Comparison of ENCODE assay signal across 29 cellular contexts in the genomic region with DNA sequence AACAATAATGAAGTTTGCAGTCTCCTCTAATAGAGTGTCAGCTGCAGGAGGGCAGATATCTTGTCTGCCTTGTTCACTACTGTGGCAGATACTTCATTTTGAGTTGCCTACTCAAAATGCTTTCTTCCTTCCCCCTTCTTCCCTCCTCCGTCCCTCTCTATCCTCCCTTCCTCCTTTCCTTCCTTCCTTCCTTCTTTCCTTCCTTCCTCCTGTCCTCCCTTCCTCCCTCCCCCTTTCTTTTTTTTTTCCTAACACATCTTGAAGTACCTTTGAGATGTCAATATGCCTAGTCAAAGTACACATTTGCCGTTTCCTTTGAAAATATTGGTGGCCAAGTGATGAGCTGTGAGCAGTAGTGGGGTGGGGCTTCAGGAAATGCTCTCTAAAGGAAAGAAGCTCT. TPM values are rescaled to one million over a fixed set of nuclear protein-coding genes. Genes with fewer than 3 reads are reported as not detected.
DNase-seq lines count a peak whose midpoint lies in the region; ATAC-seq, FAIRE-seq and TF ChIP-seq lines count a peak whose summit lies in the region.
"Had no signal": no experiment of that assay in that cellular context is flagged by ENCODE, and none has a peak within 500 bp of the region (broad histone marks: within the 10 kb centered on the region; RNA-seq: fewer than 3 reads in every experiment).

No MANE protein-coding gene starts in this region.

- H3K9ac ChIP-seq in HepG2 (ENCODE audit: insufficient read depth, low read depth, low read length) (no peak overlapping the region), Karpas-422 (ENCODE audit: low read length) (no peak overlapping the region), H1 (replicated peaks in 1 of 4; ENCODE audit: extremely low read depth in 1 of 4, low read depth in 3 of 4, low read length in 3 of 4) (no peak overlapping the region), smooth muscle cell (ENCODE audit: low read depth) (no peak overlapping the region)
- H3K9ac ChIP-seq: BLaER1 had no signal

- no peaks in the 10 kb centered on the region for H4K20me1 ChIP-seq in HepG2 (ENCODE audit: insufficient read depth, low read length)
- H4K20me1 ChIP-seq in Karpas-422 (ENCODE audit: insufficient read depth, low read depth, low read length): no peaks in the 10 kb centered on the region
- no peaks in the 10 kb centered on the region for H4K20me1 ChIP-seq in H1 (replicated peaks in 1 of 2; ENCODE audit: control insufficient read depth in 1 of 2, insufficient read depth in 2 of 2, low read length in 2 of 2)
- no peaks in the 10 kb centered on the region for H4K20me1 ChIP-seq in smooth muscle cell (ENCODE audit: low read depth)
- H4K20me1 ChIP-seq: BLaER1 had no signal

- no TSS peak for BruUV-seq in HepG2 (replicated peaks; lab: Mats Ljungman, UMichigan)

- TF ChIP-seq RAD21 in HepG2 (CRISPR knock-in tag; IDR thresholded peaks at IDR 0.05): no peak
- no peak for TF ChIP-seq RAD21 in H1 (IDR thresholded peaks at IDR 0.05 in 1 of 2, conservative IDR thresholded peaks at IDR 0.05 in 1 of 2; ENCODE audit: low read depth in 2 of 2, low read length in 2 of 2)

- DNase-seq in HepG2 (ENCODE audit: low spot score) (no peak), right lobe of liver (no peak), Karpas-422 (peak; percentile 4), H1 (ENCODE audit: low read depth in 1 of 2, low spot score in 2 of 2) (no peak), NCI-H2029 treated with DMSO at 0.1 percent for 48 hours (lab: John Stamatoyannopoulos, UW) (no peak), smooth muscle cell (lab: John Stamatoyannopoulos, UW; ENCODE audit: unreplicated experiment) (no peak), lower lobe of right lung (no peak)
- DNase-seq: 8988T; ACHN; BE2C; C1 segment of cervical spinal cord; CD4-positive, alpha-beta memory T cell; CD4-positive, CD25-positive, alpha-beta regulatory T cell; CD8-positive, alpha-beta memory T cell; COR-L47; DMS 273 treated with DMSO at 0.1 percent for 48 hours; DMS153; DMS53; DMS79; DND-41; EL; GDM1 had no signal

- CTCF ChIA-PET in HepG2 (lab: Yijun Ruan, JAX; ENCODE audit: low intra/inter-chr PET ratio, low total read pairs) (no interaction called here), HEK293 (lab: Yijun Ruan, JAX) (interaction anchor here (0.5 kb wide), 1 partner anchor 16 kb away, joined by 4 read pairs; no protein-coding TSS in a partner anchor), H1 (lab: Charles Lee; ENCODE audit: partially characterized antibody) (interaction anchor here (0.7 to 1.9 kb wide), 2 partner anchors 21 to 22 kb away, joined by 3 to 5 read pairs; no protein-coding TSS in a partner anchor)

- no peak overlapping the region for H2BK120ac ChIP-seq in H1 (replicated peaks; ENCODE audit: low read depth, low read length)

- no peak overlapping the region for H2BK20ac ChIP-seq in H1 (ENCODE audit: low read length)

- no peak overlapping the region for H4K91ac ChIP-seq in H1 (replicated peaks; ENCODE audit: insufficient read length, low read length)

- no peak overlapping the region for H3K56ac ChIP-seq in H1 (replicated peaks; ENCODE audit: insufficient read length, low read depth, low read length)

- H3F3A ChIP-seq in smooth muscle cell (ENCODE audit: low read depth): no peaks in the 10 kb centered on the region

- POLR2A ChIA-PET in HepG2 (lab: Yijun Ruan, JAX): no interaction called here
- POLR2A ChIA-PET in HEK293 (lab: Yijun Ruan, JAX): interaction anchor here (0.7 kb wide), 1 partner anchor 18 kb away, joined by 3 read pairs; no protein-coding TSS in a partner anchor
- POLR2A ChIA-PET in H1 (lab: Charles Lee; ENCODE audit: partially characterized antibody): interaction anchor here (1.0 to 1.7 kb wide), 2 partner anchors 18 to 181 kb away, joined by 3 to 5 read pairs; partner anchors contain the start of gene ST7

- no peak overlapping the region for H3K4me3 ChIP-seq in HepG2 (replicated peaks in 1 of 3; ENCODE audit: insufficient read depth in 1 of 3, low read depth in 2 of 3, low read length in 3 of 3)
- H3K4me3 ChIP-seq in right lobe of liver: no peak overlapping the region
- H3K4me3 ChIP-seq in HEK293 (ENCODE audit: low read depth, low read length): no peak overlapping the region
- no peak overlapping the region for H3K4me3 ChIP-seq in Karpas-422 (ENCODE audit: low read length)
- no peak overlapping the region for H3K4me3 ChIP-seq in H1 (ENCODE audit: extremely low read depth in 1 of 4, insufficient read depth in 2 of 4, low read depth in 3 of 4, low read length in 4 of 4)
- H3K4me3 ChIP-seq in smooth muscle cell: no peak overlapping the region
- H3K4me3 ChIP-seq in lower lobe of right lung: no peak overlapping the region
- H3K4me3 ChIP-seq: BLaER1, GM12878 had no signal

- H4K8ac ChIP-seq in H1 (ENCODE audit: extremely low read depth, insufficient read depth, low read length): no peak overlapping the region

- peaks cover 43% of the 10 kb centered on the region for H3K4me1 ChIP-seq in HepG2 (ENCODE audit: insufficient read depth, low read length)
- no peaks in the 10 kb centered on the region for H3K4me1 ChIP-seq in right lobe of liver
- no peaks in the 10 kb centered on the region for H3K4me1 ChIP-seq in HEK293 (ENCODE audit: control insufficient read depth, insufficient read depth, low read length)
- no peaks in the 10 kb centered on the region; the same call in none of the 2 replicates for H3K4me1 ChIP-seq in Karpas-422 (ENCODE audit: low read length)
- no peaks in the 10 kb centered on the region for H3K4me1 ChIP-seq in H1 (replicated peaks in 1 of 4; ENCODE audit: control insufficient read depth in 3 of 4, insufficient read depth in 4 of 4, low read length in 3 of 4)
- H3K4me1 ChIP-seq in smooth muscle cell (ENCODE audit: low read depth): no peaks in the 10 kb centered on the region
- no peaks in the 10 kb centered on the region for H3K4me1 ChIP-seq in lower lobe of right lung
- H3K4me1 ChIP-seq: BE2C, BLaER1 had no signal

- H3K4me2 ChIP-seq in HepG2 (ENCODE audit: low read depth, low read length) (no peak overlapping the region), Karpas-422 (ENCODE audit: low read depth, low read length, poor library complexity, severe bottlenecking) (no peak overlapping the region), H1 (ENCODE audit: insufficient read depth in 1 of 2, low read depth in 2 of 2, low read length in 2 of 2) (no peak overlapping the region), smooth muscle cell (no peak overlapping the region)
- H3K4me2 ChIP-seq: BLaER1 had no signal

- no peak overlapping the region for H3K4ac ChIP-seq in H1 (replicated peaks; ENCODE audit: insufficient read length, low read depth, low read length)

- H3K27ac ChIP-seq in HepG2 (ENCODE audit: extremely low read length, insufficient read depth, low read length) (no peak overlapping the region), right lobe of liver (no peak overlapping the region), HEK293 (ENCODE audit: extremely low read depth, low read depth, low read length) (no peak overlapping the region), Karpas-422 (ENCODE audit: low read length) (no peak overlapping the region), H1 (ENCODE audit: low read depth, low read length) (no peak overlapping the region), smooth muscle cell (ENCODE audit: low read depth) (no peak overlapping the region), lower lobe of right lung (no peak overlapping the region)
- H3K27ac ChIP-seq: BLaER1 had no signal

- WGBS in HepG2 (ENCODE audit: low lambda C conversion rate): 42% methylated on average over 2 of the region's 2 CpGs
- 69% methylated on average over 2 of the region's 2 CpGs for WGBS in right lobe of liver (ENCODE audit: insufficient coverage, low coverage, low lambda C conversion rate, missing lambda C conversion rate)
- WGBS in H1 (ENCODE audit: extremely low coverage in 1 of 2, insufficient coverage in 1 of 2, insufficient read length in 1 of 2, insufficient replicate concordance in 2 of 2, low coverage in 1 of 2, low lambda C conversion rate in 2 of 2, missing lambda C conversion rate in 1 of 2), 2 experiments: 74% methylated on average over 2 of the region's 2 CpGs; no CpG with 5 or more reads in 1 of the 2 experiments
- WGBS in smooth muscle cell (ENCODE audit: low lambda C conversion rate): 78% methylated on average over 2 of the region's 2 CpGs

- H2BK15ac ChIP-seq in H1 (ENCODE audit: low read length): no peak overlapping the region

- no peak overlapping the region for H4K5ac ChIP-seq in H1 (ENCODE audit: insufficient read length, low read depth, low read length)

- no peak overlapping the region for H3K18ac ChIP-seq in H1 (ENCODE audit: extremely low read depth, low read length)

- H2AK5ac ChIP-seq in H1 (ENCODE audit: low read depth, low read length): no peak overlapping the region

- no peaks in the 10 kb centered on the region for H3K23me2 ChIP-seq in H1 (ENCODE audit: low read depth, low read length)

- H2BK12ac ChIP-seq in H1 (ENCODE audit: low read depth, low read length): no peak overlapping the region

- no peak overlapping the region for H3K14ac ChIP-seq in H1 (ENCODE audit: insufficient read length)

- ATAC-seq in HepG2: no peak
- ATAC-seq in right lobe of liver: no peak
- ATAC-seq in lower lobe of right lung: no peak
- ATAC-seq: GM12878 had no signal

- no peak for TF ChIP-seq POLR2A in HepG2 (IDR thresholded peaks at IDR 0.05; ENCODE audit: insufficient read depth in 1 of 2, low read depth in 2 of 2, low read length in 2 of 2)
- no peak for TF ChIP-seq POLR2A in right lobe of liver (IDR thresholded peaks at IDR 0.05)
- no peak for TF ChIP-seq POLR2A in H1 (IDR thresholded peaks at IDR 0.05; ENCODE audit: control extremely low read depth in 1 of 2, low read depth in 2 of 2, low read length in 2 of 2)

- intact Hi-C loops in HepG2 (cut with micrococcal nuclease; ENCODE audit: unreplicated experiment): loop anchor here (2.0 kb wide), 1 partner anchor 46 kb away; no protein-coding TSS in a partner anchor
- intact Hi-C loops in right lobe of liver (cut with DNase I): no loop called here
- intact Hi-C loops in lower lobe of right lung (cut with DNase I): loop anchor here (10.0 kb wide), 1 partner anchor 180 kb away; no protein-coding TSS in a partner anchor

- no peak overlapping the region for H2BK5ac ChIP-seq in H1 (ENCODE audit: low read depth, low read length)

- H3K79me1 ChIP-seq in H1 (ENCODE audit: low read depth, low read length): no peaks in the 10 kb centered on the region

- H2AFZ ChIP-seq in HepG2 (ENCODE audit: low read length) (no peak overlapping the region), Karpas-422 (ENCODE audit: low read length) (no peak overlapping the region), H1 (ENCODE audit: low read length) (0 out of 2 replicates have a peak overlapping the region, but pooled peaks have one; percentile 17), smooth muscle cell (ENCODE audit: low read depth) (no peak overlapping the region)

- H3K36me3 ChIP-seq in HepG2 (replicated peaks in 1 of 2; ENCODE audit: control insufficient read depth in 1 of 2, insufficient read depth in 2 of 2, low read length in 2 of 2) (no peaks in the 10 kb centered on the region), right lobe of liver (no peaks in the 10 kb centered on the region), HEK293 (ENCODE audit: control insufficient read depth in 2 of 2, insufficient read depth in 1 of 2, low read length in 2 of 2) (no peaks in the 10 kb centered on the region), Karpas-422 (ENCODE audit: insufficient read depth, low read length) (no peaks in the 10 kb centered on the region), H1 (ENCODE audit: control insufficient read depth in 2 of 4, insufficient read depth in 4 of 4, low read length in 3 of 4) (no peaks in the 10 kb centered on the region), smooth muscle cell (ENCODE audit: low read depth) (no peaks in the 10 kb centered on the region), lower lobe of right lung (no peaks in the 10 kb centered on the region)
- H3K36me3 ChIP-seq: BE2C, BLaER1 had no signal

- in situ Hi-C loops in HepG2 (cut with HindIII; ENCODE audit: extremely low pct_ligation_motif_present, low pct_unique_long_range_greater_than_20kb): loop anchor here (5.0 kb wide), 1 partner anchor 183 kb away; no protein-coding TSS in a partner anchor

- FAIRE-seq in HepG2 (lab: Jason Lieb, UNC) (no peak), H1 (lab: Jason Lieb, UNC) (no peak)
- FAIRE-seq: A204.1, GM12878, GM12892, GM18507, GM19239 had no signal

- TF ChIP-seq CTCF in HepG2 (CRISPR knock-in tag; IDR thresholded peaks at IDR 0.05) (no peak), right lobe of liver (IDR thresholded peaks at IDR 0.05) (no peak), HEK293 (tag by site-specific recombination; IDR thresholded peaks at IDR 0.05) (no peak), H1 (IDR thresholded peaks at IDR 0.05; ENCODE audit: control extremely low read depth in 1 of 3, insufficient read depth in 1 of 3, low read depth in 1 of 3, low read length in 3 of 3) (no peak), smooth muscle cell (IDR thresholded peaks at IDR 0.05; ENCODE audit: borderline replicate concordance, insufficient read depth, poor library complexity, severe bottlenecking) (no peak), lower lobe of right lung (IDR thresholded peaks at IDR 0.05) (no peak)

- H3K9me2 ChIP-seq in Karpas-422 (replicated peaks; ENCODE audit: insufficient read depth, low read length): no peaks in the 10 kb centered on the region

- H3K79me2 ChIP-seq in HepG2 (ENCODE audit: insufficient read depth, low read length) (no peaks in the 10 kb centered on the region), Karpas-422 (ENCODE audit: low read length) (no peaks in the 10 kb centered on the region), H1 (ENCODE audit: control insufficient read depth in 1 of 2, insufficient read depth in 2 of 2, low read length in 2 of 2) (no peaks in the 10 kb centered on the region), smooth muscle cell (ENCODE audit: low read depth) (no peaks in the 10 kb centered on the region)

- no peak for TF ChIP-seq EP300 in HepG2 (IDR thresholded peaks at IDR 0.05; ENCODE audit: low read depth in 2 of 2, low read length in 2 of 2)
- TF ChIP-seq EP300 in HepG2 (CRISPR knock-in tag; IDR thresholded peaks at IDR 0.05; ENCODE audit: borderline replicate concordance): no peak
- TF ChIP-seq EP300 in H1 (IDR thresholded peaks at IDR 0.05; ENCODE audit: borderline replicate concordance in 1 of 2, low read depth in 2 of 2, low read length in 2 of 2): no peak

- H3K27me3 ChIP-seq in HepG2 (ENCODE audit: control insufficient read depth in 1 of 2, insufficient read depth in 2 of 2, low read length in 2 of 2): peaks cover 0 to 4% of the 10 kb centered on the region in 2 experiments; a peak in 2 of 5 replicates
- H3K27me3 ChIP-seq in right lobe of liver: no peaks in the 10 kb centered on the region
- no peaks in the 10 kb centered on the region for H3K27me3 ChIP-seq in Karpas-422 (ENCODE audit: low read length)
- H3K27me3 ChIP-seq in H1 (replicated peaks in 1 of 4; ENCODE audit: control insufficient read depth in 3 of 4, extremely low read depth in 1 of 4, insufficient read depth in 3 of 4, low read length in 3 of 4): no peaks in the 10 kb centered on the region
- H3K27me3 ChIP-seq in smooth muscle cell (ENCODE audit: low read depth): no peaks in the 10 kb centered on the region
- H3K27me3 ChIP-seq in lower lobe of right lung (ENCODE audit: low read depth): no peaks in the 10 kb centered on the region
- H3K27me3 ChIP-seq: BE2C, BLaER1 had no signal

- H3K9me3 ChIP-seq in HepG2 (ENCODE audit: low read length) (no peaks in the 10 kb centered on the region), right lobe of liver (no peaks in the 10 kb centered on the region), HEK293 (ENCODE audit: control insufficient read depth, insufficient read depth, low read depth, low read length) (no peaks in the 10 kb centered on the region), Karpas-422 (ENCODE audit: low read length) (no peaks in the 10 kb centered on the region), H1 (ENCODE audit: insufficient read depth in 2 of 2, low read depth in 1 of 2, low read length in 1 of 2) (no peaks in the 10 kb centered on the region), smooth muscle cell (replicated peaks; ENCODE audit: low read depth) (no peaks in the 10 kb centered on the region), lower lobe of right lung (no peaks in the 10 kb centered on the region)
- H3K9me3 ChIP-seq: BE2C, BLaER1 had no signal

- H3K23ac ChIP-seq in H1 (ENCODE audit: insufficient read length): no peak overlapping the region

RNA-seq across cellular contexts. Expression of gene ST7, which starts 18.7 kb away (rescaled TPM):
- total RNA-seq in HepG2 (2016; rRNA removed; fragmentation: Illumina TruSeq; extraction: Trizol) (19.4 and 23.5 TPM in 2 replicates), right lobe of liver (10 to 100 TPM; 17.4 to 29.9 (median 22.4) TPM), smooth muscle cell (23.2 and 35.5 TPM in 2 replicates), lower lobe of right lung (51.1 TPM)
- 28.3 and 28.8 TPM in 2 replicates for total RNA-seq in HepG2 (2016; cell fraction: cytosol; rRNA removed; fragmentation: Illumina TruSeq; extraction: Trizol; ENCODE audit: low read depth)
- 17.6 and 21.2 TPM in 2 replicates for total RNA-seq in HepG2 (2016; cell fraction: insoluble cytoplasmic fraction; rRNA removed; fragmentation: Illumina TruSeq; extraction: Trizol)
- 41.5 and 54.6 TPM in 2 replicates for total RNA-seq in HepG2 (2016; cell fraction: membrane; rRNA removed; fragmentation: Illumina TruSeq; extraction: Trizol)
- total RNA-seq in HepG2 (2016; cell fraction: nucleus; rRNA removed; fragmentation: Illumina TruSeq; extraction: Trizol): 28.2 and 31.4 TPM in 2 replicates
- polyA plus RNA-seq in HepG2 (2011; rRNA removed) (15.4 and 17.3 TPM in 2 replicates), H1 (2011; rRNA removed) (10.1 and 16.3 TPM in 2 replicates), smooth muscle cell (25.1 and 26.1 TPM in 2 replicates)
- 9.8 and 14.0 TPM in 2 replicates for polyA plus RNA-seq in HepG2 (2011; cell fraction: cytosol; rRNA removed)
- 10.7 and 11.0 TPM in 2 replicates for polyA plus RNA-seq in HepG2 (2011; cell fraction: nucleus; rRNA removed)
- 10.8 and 12.8 TPM in 2 replicates for polyA plus RNA-seq in HepG2 (2012)
- 36.8 and 37.8 TPM in 2 replicates for polyA plus RNA-seq in HepG2 (2016; cell fraction: cytosol; fragmentation: Illumina TruSeq; extraction: Trizol; ENCODE audit: low read depth)
- polyA plus RNA-seq in HepG2 (2016; cell fraction: insoluble cytoplasmic fraction; fragmentation: Illumina TruSeq; extraction: Trizol; ENCODE audit: low read depth): 22.0 and 24.7 TPM in 2 replicates
- 45.3 and 51.8 TPM in 2 replicates for polyA plus RNA-seq in HepG2 (2016; cell fraction: membrane; fragmentation: Illumina TruSeq; extraction: Trizol; ENCODE audit: low read depth)
- 22.5 and 23.7 TPM in 2 replicates for polyA plus RNA-seq in HepG2 (2016; cell fraction: nucleus; fragmentation: Illumina TruSeq; extraction: Trizol; ENCODE audit: insufficient read depth, low read depth)
- polyA minus RNA-seq in HepG2 (2011; rRNA and poly(A)+ RNA removed; ENCODE audit: low replicate concordance): 13.2 and 58.2 TPM in 2 replicates
- 15.7 and 18.9 TPM in 2 replicates for polyA minus RNA-seq in HepG2 (2011; cell fraction: cytosol; rRNA and poly(A)+ RNA removed)
- 45.2 and 45.3 TPM in 2 replicates for polyA minus RNA-seq in HepG2 (2011; cell fraction: nucleus; rRNA and poly(A)+ RNA removed)
- 2.8 and 4.6 TPM in 2 replicates for total RNA-seq in Karpas-422 (2014; rRNA removed; shearing (Covaris generic); ENCODE audit: low replicate concordance)
- total RNA-seq in H1 (2021; fragmentation: NEBNext Ultra II Directional; extraction: Animal tissue kit (Norgen Biotek cat#: 25700)): 17.4 and 18.0 TPM in 2 replicates
- polyA plus RNA-seq in H1 (2011; cell fraction: cytosol; rRNA removed): 10.8 TPM
- polyA plus RNA-seq in H1 (2011; cell fraction: nucleus; rRNA removed): 9.2 TPM
- polyA plus RNA-seq in H1 (2012, experiment 1 of 2): 11.2 to 15.5 TPM (median 12.8 TPM) in 4 replicates
- polyA plus RNA-seq in H1 (2012, experiment 2 of 2): 9.4 TPM
- 16.7 TPM for polyA plus RNA-seq in H1 (2013, experiment 1 of 2)
- polyA plus RNA-seq in H1 (2013, experiment 2 of 2): 18.0 TPM
- polyA minus RNA-seq in H1 (2011; rRNA and poly(A)+ RNA removed): 19.0 and 22.6 TPM in 2 replicates
- polyA minus RNA-seq in H1 (2011; cell fraction: cytosol; rRNA and poly(A)+ RNA removed): 11.4 TPM
- polyA minus RNA-seq in H1 (2011; cell fraction: nucleus; rRNA and poly(A)+ RNA removed): 29.3 TPM

Comparison
In these comparisons a context has a peak if more than half of its experiments do, and no peak if none do; other contexts are left out.
1. intact Hi-C loops: an anchor here in HepG2 (2.0 kb wide) and lower lobe of right lung (10.0 kb wide); none called in right lobe of liver.